8 cellular contexts compared by ENCODE assay signal in genomic region chr1:84298688-84299535, GRCh38. TPM values are rescaled to one million over a fixed set of nuclear protein-coding genes. Genes with fewer than 3 reads are reported as not detected.
DNase-seq lines count a peak whose midpoint lies in the region; TF ChIP-seq lines count a peak whose summit lies in the region.

No MANE protein-coding gene starts in this region.

- peak overlapping the region in 1 of 2 donors; percentile 35 for H3K9ac ChIP-seq in liver (ENCODE audit: low read depth in 1 of 2, low read length in 2 of 2)

- TF ChIP-seq CTCF in HFF-Myc (IDR thresholded peaks at IDR 0.05; ENCODE audit: low read depth, low read length, missing control alignments) (no peak), WERI-Rb-1 (IDR thresholded peaks at IDR 0.05; ENCODE audit: low read depth, low read length) (no peak), liver (IDR thresholded peaks at IDR 0.05; ENCODE audit: low read depth, low read length, missing input control) (no peak)

- peak; percentile 44 for DNase-seq in NCI-H748 (lab: John Stamatoyannopoulos, UW; ENCODE audit: unreplicated experiment)
- DNase-seq in NCI-H748 treated with DMSO at 0.1 percent for 48 hours (lab: John Stamatoyannopoulos, UW): no peak
- no peak for DNase-seq in HFF-Myc (ENCODE audit: extremely low read depth, low read depth)
- DNase-seq in MG63: peak; percentile 44
- DNase-seq in WERI-Rb-1: peak; percentile 37
- peak; percentile 59 for DNase-seq in dermis blood vessel endothelial cell
- DNase-seq in stimulated activated CD8-positive, alpha-beta memory T cell treated with anti-CD3 and anti-CD28 coated beads, Interleukin-12 subunit alpha, Interleukin-12 subunit beta, amount 100 ng/mL, for 4 hours (ENCODE audit: low read depth): peak; percentile 8

- peaks cover 0 to 24% (median 10%) of the 10 kb centered on the region in 4 donors for H3K4me1 ChIP-seq in liver (ENCODE audit: control insufficient read depth in 4 of 4, insufficient read depth in 4 of 4, low read length in 3 of 4)

- H3K36me3 ChIP-seq in MG63 (no peaks in the 10 kb centered on the region), WERI-Rb-1 (no peaks in the 10 kb centered on the region), liver (ENCODE audit: control insufficient read depth in 4 of 4, insufficient read depth in 3 of 4, low read depth in 1 of 4, low read length in 3 of 4) (no peaks in the 10 kb centered on the region)

- no peaks in the 10 kb centered on the region for H3K27me3 ChIP-seq in MG63
- no peaks in the 10 kb centered on the region for H3K27me3 ChIP-seq in WERI-Rb-1 (ENCODE audit: insufficient read depth, low read depth, severe bottlenecking)
- no peaks in the 10 kb centered on the region for H3K27me3 ChIP-seq in liver (ENCODE audit: control insufficient read depth in 4 of 4, insufficient read depth in 4 of 4, low read length in 3 of 4)

- H3K9me3 ChIP-seq in MG63 (peaks cover 2% of the 10 kb centered on the region; the same call in 1 of the 2 replicates), WERI-Rb-1 (ENCODE audit: severe bottlenecking) (no peaks in the 10 kb centered on the region), liver (ENCODE audit: control insufficient read depth in 4 of 4, low read length in 3 of 4) (peaks cover 0 to 6% (median under 1%) of the 10 kb centered on the region in 4 donors)

- H3K4me3 ChIP-seq in HFF-Myc (replicated peaks; ENCODE audit: low read depth, low read length) (peak overlapping the region; percentile 65), MG63 (peak overlapping the region; percentile 81), WERI-Rb-1 (ENCODE audit: low read depth, low read length) (peak overlapping the region; percentile 65), liver (ENCODE audit: low read depth in 1 of 3, low read length in 3 of 3) (peak overlapping the region; percentile 51 to 71 (median 68))

- peak overlapping the region; percentile 64 for H3K27ac ChIP-seq in WERI-Rb-1
- H3K27ac ChIP-seq in liver (ENCODE audit: low read depth in 1 of 2, low read length in 2 of 2): peak overlapping the region; percentile 53 to 62

- 2% methylated on average over 50 of the region's 50 CpGs for WGBS in liver

- no peak for TF ChIP-seq RAD21 in liver (IDR thresholded peaks at IDR 0.05)

TF ChIP-seq in liver, 16 proteins besides CTCF, POLR2A, EP300 and RAD21:
- TF ChIP-seq FOXA2 (IDR thresholded peaks at IDR 0.05) (no peak), YY1 (IDR thresholded peaks at IDR 0.05) (peak; percentile 49), EGR1 (IDR thresholded peaks at IDR 0.05; ENCODE audit: low read depth in 2 of 2) (no peak), HNF4A (conservative IDR thresholded peaks at IDR 0.05) (no peak)
TF ChIP-seq in liver: peak in this region for 1.

RNA-seq across cellular contexts. Expression of gene SAMD13, which starts 2.6 kb away (rescaled TPM):
- total RNA-seq in MG63 (2014; rRNA removed; shearing (Covaris generic); ENCODE audit: low replicate concordance): 0.15 and 0.40 TPM in 2 replicates
- total RNA-seq in dermis blood vessel endothelial cell (1.0 and 1.5 TPM in 2 replicates), liver (under 1 TPM; 0.17 to 0.61 TPM)
- polyA plus RNA-seq in liver: under 1 TPM in 1 of 2 donors, not detected in 1; 0.17 TPM

Comparison
In these comparisons a context has a peak if more than half of its experiments do, and no peak if none do; other contexts are left out.
1. DNase-seq: peak in NCI-H748 (single experiment), MG63 (single experiment), WERI-Rb-1 (single experiment), dermis blood vessel endothelial cell (single experiment) and stimulated activated CD8-positive, alpha-beta memory T cell treated with anti-CD3 and anti-CD28 coated beads, Interleukin-12 subunit alpha, Interleukin-12 subunit beta, amount 100 ng/mL, for 4 hours (single experiment); none in NCI-H748 treated with DMSO at 0.1 percent for 48 hours (single experiment) and HFF-Myc (single experiment).
2. Peak in every context shown above with its lines, with median percentiles within 50 percentile points of each other: H3K4me3 ChIP-seq.